ENCODE assay signal across 24 cellular contexts in the genomic region with DNA sequence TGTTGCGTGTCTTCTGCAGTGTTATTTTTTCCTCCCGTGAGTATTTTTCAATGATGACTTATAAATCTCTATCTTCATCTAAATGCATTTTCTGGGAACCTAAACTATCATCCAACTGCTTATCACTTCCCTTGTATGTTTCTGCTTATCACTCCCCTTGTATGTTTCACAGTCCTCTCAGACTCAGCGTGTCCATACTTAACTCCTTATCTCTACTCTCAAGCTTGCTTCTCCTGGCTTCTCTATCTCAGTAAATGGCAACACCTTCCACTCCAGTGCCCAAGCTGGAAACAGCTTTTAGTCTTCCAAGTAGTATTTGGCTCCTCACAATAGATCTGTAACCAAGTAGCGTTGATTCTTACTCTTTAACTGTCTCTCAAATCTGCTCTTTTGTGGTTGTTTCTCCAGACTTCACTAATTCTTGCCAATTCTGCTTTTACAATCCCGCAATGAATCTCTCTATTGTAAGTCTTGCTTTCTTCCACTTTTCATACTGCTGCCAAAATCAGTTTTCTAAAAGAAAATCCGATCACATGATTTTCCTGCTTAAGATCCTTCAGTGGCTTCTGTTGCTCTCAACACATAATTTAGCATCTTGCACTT. TPM values are rescaled to one million over a fixed set of nuclear protein-coding genes. Genes with fewer than 3 reads are reported as not detected.
"Had no signal": no experiment of that assay in that cellular context is flagged by ENCODE, and none has a peak within 500 bp of the region (broad histone marks: within the 10 kb centered on the region; RNA-seq: fewer than 3 reads in every experiment).

No MANE protein-coding gene starts in this region.

- H3K36me3 Mint-ChIP-seq: activated naive CD4-positive, alpha-beta T cell treated with anti-CD3 and anti-CD28 coated beads, Interleukin-2, amount 10 ng/mL, durations not matched to agents 7 days and 5 days had no signal

- H3K4me3 Mint-ChIP-seq: activated naive CD4-positive, alpha-beta T cell treated with anti-CD3 and anti-CD28 coated beads, Interleukin-2, amount 10 ng/mL, durations not matched to agents 7 days and 5 days; activated naive CD8-positive, alpha-beta T cell treated with anti-CD3 and anti-CD28 coated beads, Interleukin-2, amount 50 U/mL, for 24 hours; mesothelial cell of epicardium; nephron had no signal

- H3K27ac Mint-ChIP-seq: activated naive CD4-positive, alpha-beta T cell treated with anti-CD3 and anti-CD28 coated beads, Interleukin-2, amount 10 ng/mL, durations not matched to agents 7 days and 5 days; activated naive CD8-positive, alpha-beta T cell treated with anti-CD3 and anti-CD28 coated beads, Interleukin-2, amount 50 U/mL, for 24 hours; mesothelial cell of epicardium; nephron had no signal

- H3K4me1 Mint-ChIP-seq: activated naive CD4-positive, alpha-beta T cell treated with anti-CD3 and anti-CD28 coated beads, Interleukin-2, amount 10 ng/mL, durations not matched to agents 7 days and 5 days; activated naive CD8-positive, alpha-beta T cell treated with anti-CD3 and anti-CD28 coated beads, Interleukin-2, amount 50 U/mL, for 24 hours; mesothelial cell of epicardium; nephron had no signal

- H3K4me3 ChIP-seq: coronary artery, gastroesophageal sphincter, hepatocyte, lower lobe of right lung had no signal

- FAIRE-seq: islet of Langerhans had no signal

- DNase-seq: activated CD4-positive, alpha-beta T cell treated with anti-CD3 and anti-CD28 coated beads, Interleukin-2, amount 50 U/mL, for 1 hour; activated CD4-positive, CD25-positive, alpha-beta regulatory T cell treated with anti-CD3 and anti-CD28 coated beads, Interleukin-2, amount 50 U/mL, for 72 hours; activated CD8-positive, alpha-beta memory T cell treated with anti-CD3 and anti-CD28 coated beads, Interleukin-2, amount 50 U/mL, for 48 hours; activated effector memory CD4-positive, alpha-beta T cell treated with Interleukin-2 at 50 U/mL for 16 hours; activated naive CD4-positive, alpha-beta T cell treated with anti-CD3 and anti-CD28 coated beads, Interleukin-2, amount 10 ng/mL, durations not matched to agents 7 days and 5 days; activated naive CD8-positive, alpha-beta T cell treated with anti-CD3 and anti-CD28 coated beads, Interleukin-2, amount 50 U/mL, for 24 hours; activated T-cell treated with anti-CD3 and anti-CD28 coated beads, Interleukin-2, amount 50 U/mL, for 48 hours; anterior cingulate cortex; left colon; lower lobe of right lung; nucleus accumbens; retina; stimulated activated CD4-positive, alpha-beta T cell treated with anti-CD3 and anti-CD28 coated beads, Interleukin-12 subunit alpha, Interleukin-12 subunit beta, amount 100 ng/mL, for 4 hours; stimulated activated CD4-positive, alpha-beta T cell treated with anti-CD3 and anti-CD28 coated beads, Interleukin-1b, Interleukin-23, amount 100 ng/mL, for 48 hours; stimulated activated CD8-positive, alpha-beta memory T cell treated with anti-CD3 and anti-CD28 coated beads, Interleukin-4, amount 100 ng/mL, for 48 hours; stimulated activated naive CD4-positive, alpha-beta T cell had no signal

- H3K27me3 Mint-ChIP-seq: activated naive CD4-positive, alpha-beta T cell treated with anti-CD3 and anti-CD28 coated beads, Interleukin-2, amount 10 ng/mL, durations not matched to agents 7 days and 5 days had no signal

- H3K9me3 Mint-ChIP-seq: activated naive CD4-positive, alpha-beta T cell treated with anti-CD3 and anti-CD28 coated beads, Interleukin-2, amount 10 ng/mL, durations not matched to agents 7 days and 5 days; activated naive CD8-positive, alpha-beta T cell treated with anti-CD3 and anti-CD28 coated beads, Interleukin-2, amount 50 U/mL, for 24 hours; mesothelial cell of epicardium; nephron had no signal

- ATAC-seq: activated naive CD8-positive, alpha-beta T cell treated with anti-CD3 and anti-CD28 coated beads, Interleukin-2, amount 50 U/mL, for 24 hours; gastroesophageal sphincter; left colon; lower lobe of right lung had no signal

RNA-seq across cellular contexts. Expression of gene TXNDC8, which starts 33.8 kb away (rescaled TPM):
- total RNA-seq: epithelial cell of proximal tubule, gastroesophageal sphincter, hepatocyte, left colon, lower lobe of right lung, mesothelial cell of epicardium, ureter had no signal
